ENCODE assay signal across 8 cellular contexts in the genomic region with DNA sequence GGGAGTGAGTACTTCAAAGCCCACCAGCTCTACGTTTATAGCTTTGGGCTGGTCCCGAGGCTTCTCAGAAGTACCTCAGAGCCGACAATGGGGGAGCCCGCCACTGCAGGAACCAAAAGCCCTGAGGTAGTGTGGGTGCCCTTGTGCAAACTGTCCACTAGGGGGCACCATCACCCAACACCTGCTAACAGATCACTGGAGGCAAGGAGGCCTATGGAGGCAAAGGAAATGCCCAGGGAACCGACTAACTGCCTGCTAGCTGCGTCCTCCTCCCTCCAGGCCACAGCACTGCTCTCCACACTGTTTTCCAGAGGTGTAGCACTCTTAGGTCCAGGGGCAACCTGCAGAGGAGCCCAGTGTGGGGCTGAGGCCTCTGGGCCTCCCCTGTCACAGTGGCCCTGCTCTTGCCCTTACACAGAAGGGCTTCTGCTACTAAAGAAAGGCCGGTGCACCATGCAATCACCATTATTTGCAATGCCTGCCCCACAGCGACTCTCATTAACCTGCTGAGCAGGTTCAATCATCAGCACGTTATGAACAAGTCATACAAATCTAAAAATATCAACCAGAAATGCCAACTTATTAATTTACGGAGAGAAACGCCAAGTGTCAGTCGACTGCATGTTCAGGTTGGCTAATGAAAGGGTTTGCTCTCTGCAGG.
A peak's percentile ranks its signal among the peaks of the same experiment; 100 is the strongest.
DNase-seq lines count a peak whose midpoint lies in the region; ATAC-seq, FAIRE-seq and TF ChIP-seq lines count a peak whose summit lies in the region.

No MANE protein-coding gene starts in this region.

- H3K36me3 ChIP-seq in RWPE2 (ENCODE audit: low read depth) (peaks cover 8% of the 10 kb centered on the region; the same call in 1 of the 2 replicates), tibial nerve (peaks cover 0 to 9% (median 0%) of the 10 kb centered on the region in 3 donors)

- peak; percentile 81 for TF ChIP-seq CTCF in LNCaP clone FGC (IDR thresholded peaks at IDR 0.05; ENCODE audit: control insufficient read depth, extremely low read depth, insufficient read depth)
- TF ChIP-seq CTCF in RWPE2 (IDR thresholded peaks at IDR 0.05; ENCODE audit: poor library complexity, severe bottlenecking): peak; percentile 95
- peak; percentile 97 for TF ChIP-seq CTCF in foreskin keratinocyte (conservative IDR thresholded peaks at IDR 0.05)
- TF ChIP-seq CTCF in osteocyte (IDR thresholded peaks at IDR 0.05): peak; percentile 89
- TF ChIP-seq CTCF in tibial nerve (IDR thresholded peaks at IDR 0.05): peak; percentile 81 to 86 (median 85)

- no peaks in the 10 kb centered on the region for H3K27me3 Mint-ChIP-seq in activated T-helper 2 cell treated with anti-CD3 and anti-CD28 coated beads, Interferon-gamma antibody, Interleukin-2, Interleukin-4, amounts not matched to agents 10 μg/mL and 5 μg/mL and 100 μg/mL, durations not matched to agents 14 hours and 24 hours and 36 hours (ENCODE audit: low read depth)
- H3K27me3 Mint-ChIP-seq in osteocyte (ENCODE audit: unreplicated experiment): no peaks in the 10 kb centered on the region

- H3K27ac Mint-ChIP-seq in activated T-helper 2 cell treated with anti-CD3 and anti-CD28 coated beads, Interferon-gamma antibody, Interleukin-2, Interleukin-4, amounts not matched to agents 10 μg/mL and 5 μg/mL and 100 μg/mL, durations not matched to agents 14 hours and 24 hours and 36 hours: peak overlapping the region; percentile 85
- H3K27ac Mint-ChIP-seq in osteocyte (ENCODE audit: unreplicated experiment): peak overlapping the region; percentile 80

- no peak overlapping the region for H3K4me3 Mint-ChIP-seq in activated T-helper 2 cell treated with anti-CD3 and anti-CD28 coated beads, Interferon-gamma antibody, Interleukin-2, Interleukin-4, amounts not matched to agents 10 μg/mL and 5 μg/mL and 100 μg/mL, durations not matched to agents 14 hours and 24 hours and 36 hours (ENCODE audit: low read depth)
- H3K4me3 Mint-ChIP-seq in osteocyte (ENCODE audit: unreplicated experiment): no peak overlapping the region

- H3K27ac ChIP-seq in RWPE2 (ENCODE audit: poor library complexity, severe bottlenecking) (peak overlapping the region; percentile 81), foreskin keratinocyte (peak overlapping the region; percentile 90), tibial nerve (peak overlapping the region in 1 of 4 donors; percentile 2)

- no peaks in the 10 kb centered on the region for H3K36me3 Mint-ChIP-seq in activated T-helper 2 cell treated with anti-CD3 and anti-CD28 coated beads, Interferon-gamma antibody, Interleukin-2, Interleukin-4, amounts not matched to agents 10 μg/mL and 5 μg/mL and 100 μg/mL, durations not matched to agents 14 hours and 24 hours and 36 hours (ENCODE audit: low read depth)
- peaks cover 8% of the 10 kb centered on the region for H3K36me3 Mint-ChIP-seq in osteocyte (ENCODE audit: unreplicated experiment)

- WGBS in tibial nerve, 2 donors: 43 to 50% methylated on average over 10 to 12 of the region's 12 CpGs

- DNase-seq in ELR (ENCODE audit: low read depth): peak; percentile 83
- DNase-seq in H54 (ENCODE audit: insufficient read length, low spot score): peak; percentile 57
- DNase-seq in LNCaP clone FGC (ENCODE audit: low read depth): no peak
- DNase-seq in RWPE2 (ENCODE audit: low spot score): peak; percentile 70
- peak; percentile 59 for DNase-seq in activated T-helper 2 cell treated with anti-CD3 and anti-CD28 coated beads, Interferon-gamma antibody, Interleukin-2, Interleukin-4, amounts not matched to agents 10 μg/mL and 5 μg/mL and 100 μg/mL, durations not matched to agents 14 hours and 24 hours and 36 hours (ENCODE audit: low spot score)
- peak; percentile 69 to 89 for DNase-seq in foreskin keratinocyte
- DNase-seq in osteocyte (ENCODE audit: extremely low spot score, unreplicated experiment): peak; percentile 88
- peak in 1 of 2 donors; percentile 45 for DNase-seq in tibial nerve (ENCODE audit: low spot score in 2 of 2)

- TF ChIP-seq POLR2A in H54 (IDR thresholded peaks at IDR 0.05; ENCODE audit: low read depth, low read length) (no peak), tibial nerve (IDR thresholded peaks at IDR 0.05) (no peak)

- H3K9me3 ChIP-seq in RWPE2 (ENCODE audit: severe bottlenecking) (no peaks in the 10 kb centered on the region), tibial nerve (no peaks in the 10 kb centered on the region)

- peak; percentile 71 for ATAC-seq in RWPE2 (ENCODE audit: low read depth)
- peak; percentile 88 for ATAC-seq in foreskin keratinocyte

- H3K9me3 Mint-ChIP-seq in activated T-helper 2 cell treated with anti-CD3 and anti-CD28 coated beads, Interferon-gamma antibody, Interleukin-2, Interleukin-4, amounts not matched to agents 10 μg/mL and 5 μg/mL and 100 μg/mL, durations not matched to agents 14 hours and 24 hours and 36 hours: no peaks in the 10 kb centered on the region
- H3K9me3 Mint-ChIP-seq in osteocyte (ENCODE audit: unreplicated experiment): no peaks in the 10 kb centered on the region

- H3K4me1 Mint-ChIP-seq in activated T-helper 2 cell treated with anti-CD3 and anti-CD28 coated beads, Interferon-gamma antibody, Interleukin-2, Interleukin-4, amounts not matched to agents 10 μg/mL and 5 μg/mL and 100 μg/mL, durations not matched to agents 14 hours and 24 hours and 36 hours (ENCODE audit: low read depth): peaks cover 21% of the 10 kb centered on the region
- peaks cover 27% of the 10 kb centered on the region for H3K4me1 Mint-ChIP-seq in osteocyte (ENCODE audit: unreplicated experiment)

- H3K4me1 ChIP-seq in RWPE2 (ENCODE audit: insufficient read depth, poor library complexity, severe bottlenecking): peaks cover 20% of the 10 kb centered on the region
- peaks cover 10% of the 10 kb centered on the region for H3K4me1 ChIP-seq in foreskin keratinocyte
- H3K4me1 ChIP-seq in tibial nerve: peaks cover 0 to 17% (median 0%) of the 10 kb centered on the region in 4 donors

- no peak for FAIRE-seq in H54 (lab: Jason Lieb, UNC)

- intact Hi-C loops in activated T-helper 2 cell treated with anti-CD3 and anti-CD28 coated beads, Interferon-gamma antibody, Interleukin-2, Interleukin-4, amounts not matched to agents 10 μg/mL and 5 μg/mL and 100 μg/mL, durations not matched to agents 14 hours and 24 hours and 36 hours (cut with micrococcal nuclease): loop anchor here (1.0 to 5.0 kb wide), 4 partner anchors 8 to 298 kb away; no protein-coding TSS in a partner anchor

- no peak for TF ChIP-seq EP300 in tibial nerve (IDR thresholded peaks at IDR 0.05)

- H3K4me3 ChIP-seq in LNCaP clone FGC (ENCODE audit: low read depth, low read length) (no peak overlapping the region), RWPE2 (ENCODE audit: severe bottlenecking) (no peak overlapping the region), tibial nerve (no peak overlapping the region)

- H3K27me3 ChIP-seq in RWPE2 (ENCODE audit: insufficient read depth, poor library complexity, severe bottlenecking): no peaks in the 10 kb centered on the region
- H3K27me3 ChIP-seq in foreskin keratinocyte: no peaks in the 10 kb centered on the region
- no peaks in the 10 kb centered on the region for H3K27me3 ChIP-seq in tibial nerve
